In the genomic region with DNA sequence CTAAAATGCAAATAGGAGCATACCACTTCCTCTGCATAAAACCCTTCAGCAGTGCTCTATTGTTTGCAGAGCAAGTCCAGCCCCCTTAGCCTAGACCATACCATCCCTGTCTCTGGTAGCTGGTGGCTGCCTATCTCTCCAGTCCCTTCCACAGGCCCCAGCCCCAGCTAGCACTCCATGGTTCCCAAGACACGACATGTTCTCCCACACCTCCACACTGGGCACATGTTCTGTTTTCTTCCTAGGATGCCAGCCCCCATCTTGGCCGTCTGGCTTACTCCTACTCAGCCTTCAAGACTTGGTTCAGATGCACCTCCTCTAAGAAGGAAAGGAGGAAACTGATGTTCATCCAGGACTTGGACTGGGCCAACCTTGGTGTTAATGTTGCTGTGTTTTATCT, we compare ENCODE assay signal across 24 cellular contexts.
DNase-seq lines count a peak whose midpoint lies in the region; ATAC-seq and TF ChIP-seq lines count a peak whose summit lies in the region.
"Had no signal": no experiment of that assay in that cellular context is flagged by ENCODE, and none has a peak within 500 bp of the region (broad histone marks: within the 10 kb centered on the region; RNA-seq: fewer than 3 reads in every experiment).

No MANE protein-coding gene starts in this region.

- H2AFZ ChIP-seq in GM23338 = 0 out of 2 replicates have a peak overlapping the region, but pooled peaks have one; percentile 12

- CTCF ChIA-PET in activated naive CD4-positive, alpha-beta T cell treated with anti-CD3 and anti-CD28 coated beads, Interleukin-2, amount 10 ng/mL, durations not matched to agents 7 days and 5 days (lab: Charles Lee) = no interaction called here

- no peaks in the 10 kb centered on the region for H3K27me3 ChIP-seq in BLaER1
- no peaks in the 10 kb centered on the region for H3K27me3 ChIP-seq in GM23338 (ENCODE audit: insufficient read depth)
- H3K27me3 ChIP-seq in mesendoderm (ENCODE audit: insufficient read depth, low read length, poor library complexity) = no peaks in the 10 kb centered on the region
- H3K27me3 ChIP-seq: BE2C had no signal

- H3K56ac ChIP-seq in mesendoderm (ENCODE audit: low read length) = no peak overlapping the region

- no peak overlapping the region for H3K9ac ChIP-seq in BLaER1
- no peak overlapping the region for H3K9ac ChIP-seq in mesendoderm (ENCODE audit: low read length)

- TF ChIP-seq CTCF in GM23338 (conservative IDR thresholded peaks at IDR 0.05; ENCODE audit: low read depth in 2 of 2) = no peak
- TF ChIP-seq CTCF in CD14-positive monocyte (IDR thresholded peaks at IDR 0.05) = no peak

- intact Hi-C loops in CD14-positive monocyte (cut with micrococcal nuclease) = no loop called here

- peaks cover 25% of the 10 kb centered on the region for H3K9me2 ChIP-seq in GM23338 (ENCODE audit: insufficient read depth)

- peak overlapping the region; percentile 28 for H3K4me2 ChIP-seq in BLaER1
- H3K4me2 ChIP-seq in GM23338 = no peak overlapping the region
- no peak overlapping the region for H3K4me2 ChIP-seq in mesendoderm (ENCODE audit: low read length)
- H3K4me2 ChIP-seq: A549 had no signal

- H3K4me3 ChIP-seq in BLaER1 (no peak overlapping the region), GM23338 (no peak overlapping the region), mesendoderm (ENCODE audit: low read length) (no peak overlapping the region)
- H3K4me3 ChIP-seq: A549, GM12878 had no signal

- no peak overlapping the region for H4K5ac ChIP-seq in mesendoderm (ENCODE audit: low read length)

- H3K27ac Mint-ChIP-seq in GM23338 = no peak overlapping the region
- H3K27ac Mint-ChIP-seq in activated naive CD4-positive, alpha-beta T cell treated with anti-CD3 and anti-CD28 coated beads, Interleukin-2, amount 10 ng/mL, durations not matched to agents 7 days and 5 days = no peak overlapping the region
- no peak overlapping the region for H3K27ac Mint-ChIP-seq in CD14-positive monocyte
- H3K27ac Mint-ChIP-seq: CD4-positive, alpha-beta T cell; CD8-positive, alpha-beta memory T cell had no signal

- H3K27ac ChIP-seq in BLaER1 (no peak overlapping the region), GM23338 (ENCODE audit: low read depth) (no peak overlapping the region), angular gyrus (ENCODE audit: low read depth, low read length) (peak overlapping the region; percentile 64), mesendoderm (ENCODE audit: low read depth, low read length) (no peak overlapping the region)
- H3K27ac ChIP-seq: A549, C4-2B had no signal

- H3K4me3 Mint-ChIP-seq in GM23338 (no peak overlapping the region), CD14-positive monocyte (no peak overlapping the region)
- H3K4me3 Mint-ChIP-seq in activated naive CD4-positive, alpha-beta T cell treated with anti-CD3 and anti-CD28 coated beads, Interleukin-2, amount 10 ng/mL, durations not matched to agents 7 days and 5 days = no peak overlapping the region
- H3K4me3 Mint-ChIP-seq: CD4-positive, alpha-beta T cell; CD8-positive, alpha-beta memory T cell had no signal

- H3K36me3 ChIP-seq in BLaER1 (no peaks in the 10 kb centered on the region), GM23338 (ENCODE audit: insufficient read depth) (no peaks in the 10 kb centered on the region), mesendoderm (ENCODE audit: control insufficient read depth, insufficient read depth, low read length) (no peaks in the 10 kb centered on the region)
- H3K36me3 ChIP-seq: BE2C had no signal

- no peak overlapping the region for H3K18ac ChIP-seq in mesendoderm (ENCODE audit: low read length)

- DNase-seq in GM23338 (ENCODE audit: low spot score) = no peak
- DNase-seq in mesendoderm = peak; percentile 29
- no peak for DNase-seq in activated naive CD4-positive, alpha-beta T cell treated with anti-CD3 and anti-CD28 coated beads, Interleukin-2, amount 10 ng/mL, durations not matched to agents 7 days and 5 days
- DNase-seq in NCI-H748 (lab: John Stamatoyannopoulos, UW; ENCODE audit: unreplicated experiment) = no peak
- DNase-seq in stimulated activated CD4-positive, alpha-beta T cell treated with anti-CD3 and anti-CD28 coated beads, Interleukin-1b, Interleukin-23, amount 100 ng/mL, for 48 hours = no peak
- DNase-seq in CD14-positive monocyte (ENCODE audit: low spot score) = no peak
- DNase-seq: 8988T; ACHN; AML-193; BE2C; CD4-positive, alpha-beta T cell; CD8-positive, alpha-beta memory T cell; DMS 273 treated with DMSO at 0.1 percent for 48 hours; DMS79; EL; GDM1; GOT3; H7 had no signal

- H3K79me2 ChIP-seq in GM23338 (replicated peaks; ENCODE audit: insufficient read depth) = no peaks in the 10 kb centered on the region
- H3K79me2 ChIP-seq in mesendoderm (ENCODE audit: control insufficient read depth, insufficient read depth, low read length) = no peaks in the 10 kb centered on the region

- no peaks in the 10 kb centered on the region for H3K79me1 ChIP-seq in mesendoderm (ENCODE audit: low read length)

- peaks cover 3% of the 10 kb centered on the region; the same call in 2 of the 3 replicates for H3K36me3 Mint-ChIP-seq in GM23338 (ENCODE audit: low read depth)
- H3K36me3 Mint-ChIP-seq in activated naive CD4-positive, alpha-beta T cell treated with anti-CD3 and anti-CD28 coated beads, Interleukin-2, amount 10 ng/mL, durations not matched to agents 7 days and 5 days = no peaks in the 10 kb centered on the region
- H3K36me3 Mint-ChIP-seq in CD14-positive monocyte = no peaks in the 10 kb centered on the region
- H3K36me3 Mint-ChIP-seq: CD8-positive, alpha-beta memory T cell had no signal

- H4K20me1 ChIP-seq in BLaER1 = no peaks in the 10 kb centered on the region
- no peaks in the 10 kb centered on the region for H4K20me1 ChIP-seq in GM23338 (replicated peaks; ENCODE audit: insufficient read depth)

- H3K9me3 Mint-ChIP-seq in GM23338 (peaks cover 3% of the 10 kb centered on the region; the same call in 1 of the 3 replicates), CD14-positive monocyte (peaks cover 0 to 3% (median 0%) of the 10 kb centered on the region in 7 donors)
- H3K9me3 Mint-ChIP-seq in activated naive CD4-positive, alpha-beta T cell treated with anti-CD3 and anti-CD28 coated beads, Interleukin-2, amount 10 ng/mL, durations not matched to agents 7 days and 5 days = no peaks in the 10 kb centered on the region
- H3K9me3 Mint-ChIP-seq: CD4-positive, alpha-beta T cell had no signal

- H3K23ac ChIP-seq in mesendoderm (ENCODE audit: low read length) = no peak overlapping the region

- H3K9me3 ChIP-seq in BLaER1 = peaks cover 6% of the 10 kb centered on the region; the same call in 1 of the 2 replicates
- H3K9me3 ChIP-seq: A549, BE2C had no signal

- H3K27me3 Mint-ChIP-seq in GM23338 (ENCODE audit: insufficient read depth, low read depth, poor library complexity) = peaks cover 2% of the 10 kb centered on the region
- H3K27me3 Mint-ChIP-seq in activated naive CD4-positive, alpha-beta T cell treated with anti-CD3 and anti-CD28 coated beads, Interleukin-2, amount 10 ng/mL, durations not matched to agents 7 days and 5 days = peaks cover 17% of the 10 kb centered on the region
- peaks cover 1 to 4% (median 1%) of the 10 kb centered on the region in 3 donors for H3K27me3 Mint-ChIP-seq in CD14-positive monocyte (ENCODE audit: low read depth in 3 of 3)

- no peak for ATAC-seq in GM23338
- ATAC-seq: A549, GM12878, HCT116 had no signal

- H3K4me1 Mint-ChIP-seq in GM23338 (peaks cover 24% of the 10 kb centered on the region), CD14-positive monocyte (peaks cover 17% of the 10 kb centered on the region)
- H3K4me1 Mint-ChIP-seq in activated naive CD4-positive, alpha-beta T cell treated with anti-CD3 and anti-CD28 coated beads, Interleukin-2, amount 10 ng/mL, durations not matched to agents 7 days and 5 days = no peaks in the 10 kb centered on the region
- H3K4me1 Mint-ChIP-seq: CD8-positive, alpha-beta memory T cell had no signal

- H2BK5ac ChIP-seq in mesendoderm (ENCODE audit: low read length) = no peak overlapping the region

- H2BK15ac ChIP-seq in mesendoderm (replicated peaks; ENCODE audit: low read depth) = no peak overlapping the region

- H2BK120ac ChIP-seq in mesendoderm (ENCODE audit: low read depth, low read length) = no peak overlapping the region

- H4K8ac ChIP-seq in mesendoderm (ENCODE audit: low read depth, low read length) = no peak overlapping the region

- H3K4me1 ChIP-seq in BLaER1 (peaks cover 35% of the 10 kb centered on the region), GM23338 (ENCODE audit: insufficient read depth) (peaks cover 23% of the 10 kb centered on the region), mesendoderm (ENCODE audit: control insufficient read depth, low read depth, low read length) (no peaks in the 10 kb centered on the region)
- H3K4me1 ChIP-seq: A549, BE2C had no signal

- WGBS in mesendoderm (ENCODE audit: extremely low coverage, insufficient coverage, low lambda C conversion rate) = no CpG with 5 or more reads among the region's 2 CpGs

- no peak overlapping the region for H2AK5ac ChIP-seq in mesendoderm (ENCODE audit: low read length)

- no peak overlapping the region for H3K4ac ChIP-seq in mesendoderm (ENCODE audit: low read depth, low read length)

- H3F3A ChIP-seq in GM23338 (replicated peaks; ENCODE audit: low read depth) = no peaks in the 10 kb centered on the region

TF ChIP-seq in GM23338, 12 proteins besides CTCF, POLR2A, EP300 and RAD21 (continues in another document):
- TF ChIP-seq NANOG (IDR thresholded peaks at IDR 0.05; ENCODE audit: borderline replicate concordance) (no peak), POLR2AphosphoS5 (IDR thresholded peaks at IDR 0.05; ENCODE audit: low read depth) (no peak)
- TF ChIP-seq, protein P1, sequence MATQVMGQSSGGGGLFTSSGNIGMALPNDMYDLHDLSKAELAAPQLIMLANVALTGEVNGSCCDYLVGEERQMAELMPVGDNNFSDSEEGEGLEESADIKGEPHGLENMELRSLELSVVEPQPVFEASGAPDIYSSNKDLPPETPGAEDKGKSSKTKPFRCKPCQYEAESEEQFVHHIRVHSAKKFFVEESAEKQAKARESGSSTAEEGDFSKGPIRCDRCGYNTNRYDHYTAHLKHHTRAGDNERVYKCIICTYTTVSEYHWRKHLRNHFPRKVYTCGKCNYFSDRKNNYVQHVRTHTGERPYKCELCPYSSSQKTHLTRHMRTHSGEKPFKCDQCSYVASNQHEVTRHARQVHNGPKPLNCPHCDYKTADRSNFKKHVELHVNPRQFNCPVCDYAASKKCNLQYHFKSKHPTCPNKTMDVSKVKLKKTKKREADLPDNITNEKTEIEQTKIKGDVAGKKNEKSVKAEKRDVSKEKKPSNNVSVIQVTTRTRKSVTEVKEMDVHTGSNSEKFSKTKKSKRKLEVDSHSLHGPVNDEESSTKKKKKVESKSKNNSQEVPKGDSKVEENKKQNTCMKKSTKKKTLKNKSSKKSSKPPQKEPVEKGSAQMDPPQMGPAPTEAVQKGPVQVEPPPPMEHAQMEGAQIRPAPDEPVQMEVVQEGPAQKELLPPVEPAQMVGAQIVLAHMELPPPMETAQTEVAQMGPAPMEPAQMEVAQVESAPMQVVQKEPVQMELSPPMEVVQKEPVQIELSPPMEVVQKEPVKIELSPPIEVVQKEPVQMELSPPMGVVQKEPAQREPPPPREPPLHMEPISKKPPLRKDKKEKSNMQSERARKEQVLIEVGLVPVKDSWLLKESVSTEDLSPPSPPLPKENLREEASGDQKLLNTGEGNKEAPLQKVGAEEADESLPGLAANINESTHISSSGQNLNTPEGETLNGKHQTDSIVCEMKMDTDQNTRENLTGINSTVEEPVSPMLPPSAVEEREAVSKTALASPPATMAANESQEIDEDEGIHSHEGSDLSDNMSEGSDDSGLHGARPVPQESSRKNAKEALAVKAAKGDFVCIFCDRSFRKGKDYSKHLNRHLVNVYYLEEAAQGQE (IDR thresholded peaks at IDR 0.05; ENCODE audit: unreplicated experiment) = no peak
